In genomic region chr21:22096314-22096713, GRCh38 we compare ENCODE assay signal across 34 cellular contexts.
"Had no signal": no experiment of that assay in that cellular context is flagged by ENCODE, and none has a peak within 500 bp of the region (broad histone marks: within the 10 kb centered on the region; RNA-seq: fewer than 3 reads in every experiment).

No MANE protein-coding gene starts in this region.

- H3K27me3 ChIP-seq: MG63 had no signal

- H3K9me3 ChIP-seq: MG63 had no signal

- H3K9ac ChIP-seq: KMS-11 had no signal

- H3K4me3 ChIP-seq: MG63 had no signal

- H3K36me3 ChIP-seq: MG63 had no signal

- DNase-seq: Karpas-422, Kasumi-1, MG63, MM.1S, MV-4-11, NCI-H1048, NCI-H1092, NCI-H1092 treated with DMSO at 0.1 percent for 48 hours, NCI-H1105, NCI-H1105 treated with DMSO at 0.1 percent for 48 hours, NCI-H1417, NCI-H1417 treated with DMSO at 0.1 percent for 48 hours, NCI-H1436, NCI-H1436 treated with DMSO at 0.1 percent for 48 hours, NCI-H146, NCI-H1694, NCI-H1694 treated with DMSO at 0.1 percent for 48 hours, NCI-H187, NCI-H187 treated with DMSO at 0.1 percent for 48 hours, NCI-H1930, NCI-H2029, NCI-H2029 treated with DMSO at 0.1 percent for 48 hours, NCI-H2081, NCI-H2081 treated with DMSO at 0.1 percent for 48 hours, NCI-H2171, NCI-H2171 treated with DMSO at 0.1 percent for 48 hours, NCI-H2227 treated with DMSO at 0.1 percent for 48 hours, NCI-H226, NCI-H345, NCI-H446, NCI-H446 treated with DMSO at 0.1 percent for 48 hours, NCI-H510A, NCI-H510A treated with DMSO at 0.1 percent for 48 hours had no signal

- H3K4me2 ChIP-seq: KMS-11 had no signal

- H3K27ac ChIP-seq: KMS-11 had no signal
